In the genomic region with DNA sequence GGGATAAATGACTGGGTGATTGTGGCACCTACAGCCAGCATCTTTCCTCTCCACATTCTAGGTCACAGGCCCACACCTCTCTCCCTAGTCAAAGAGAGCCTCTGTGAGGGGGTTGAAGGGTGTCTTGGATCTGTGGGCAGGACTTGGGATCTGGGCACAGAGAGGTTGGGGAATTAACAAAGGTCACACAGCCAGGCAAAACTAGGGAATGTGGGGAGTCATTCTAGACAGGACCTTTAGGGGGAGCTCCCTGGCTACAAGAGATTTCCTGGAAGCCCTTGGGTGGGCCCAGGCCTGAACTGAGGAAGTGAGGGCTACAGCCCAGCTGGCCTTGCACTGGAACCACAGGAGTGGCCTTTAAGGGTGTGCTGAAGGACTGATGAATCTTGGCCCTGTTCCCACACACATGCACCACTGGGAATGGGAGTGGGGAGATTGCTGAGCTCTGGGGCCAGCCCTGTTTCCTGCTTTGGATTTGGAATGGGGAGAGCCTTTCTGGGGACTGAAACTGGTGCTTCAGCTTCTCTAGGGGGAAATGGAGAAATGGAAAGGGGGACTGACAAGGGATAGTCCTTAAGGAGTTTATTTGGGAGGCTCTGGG, we compare ENCODE assay signal across 8 cellular contexts. TPM values are rescaled to one million over a fixed set of nuclear protein-coding genes. Genes with fewer than 3 reads are reported as not detected.
DNase-seq lines count a peak whose midpoint lies in the region; ATAC-seq and TF ChIP-seq lines count a peak whose summit lies in the region.

No MANE protein-coding gene starts in this region.

- DNase-seq in CD8-positive, alpha-beta T cell: no peak
- DNase-seq in NOMO-1 (lab: John Stamatoyannopoulos, UW; ENCODE audit: unreplicated experiment in 2 of 2) (peak; percentile 61 to 64), ascending aorta (ENCODE audit: low spot score in 2 of 2) (peak in 1 of 2 donors; percentile 90), left ventricle myocardium inferior (peak; percentile 85), retinal pigment epithelial cell (ENCODE audit: low read depth) (peak; percentile 72)
- DNase-seq in stimulated activated CD4-positive, alpha-beta T cell treated with anti-CD3 and anti-CD28 coated beads, Interleukin-2, amount 100 ng/mL, for 48 hours: no peak

- no peaks in the 10 kb centered on the region for H3K27me3 Mint-ChIP-seq in CD8-positive, alpha-beta T cell (ENCODE audit: low read depth)

- CTCF ChIA-PET in CD8-positive, alpha-beta T cell (lab: Charles Lee): interaction anchor here (0.6 to 10.0 kb wide), 37 partner anchors 8 to 333 kb away, joined by 3 to 178 read pairs (median 4); a partner anchor contains a TSS

- peaks cover 44% of the 10 kb centered on the region for H3K4me1 ChIP-seq in CD8-positive, alpha-beta T cell (ENCODE audit: insufficient read depth, low read length)
- H3K4me1 ChIP-seq in ascending aorta (peaks cover 10 to 33% of the 10 kb centered on the region in 2 donors), left ventricle myocardium inferior (peaks cover 57% of the 10 kb centered on the region)

- H3K36me3 ChIP-seq in CD8-positive, alpha-beta T cell (ENCODE audit: insufficient read depth, low read length): no peaks in the 10 kb centered on the region
- H3K36me3 ChIP-seq in ascending aorta (peaks cover 0 to 7% of the 10 kb centered on the region in 2 donors), left ventricle myocardium inferior (no peaks in the 10 kb centered on the region)

- peak; percentile 14 for ATAC-seq in CD8-positive, alpha-beta T cell
- ATAC-seq in GM21447 (IDR thresholded peaks at IDR 0.05; ENCODE audit: unreplicated experiment): peak; percentile 29
- ATAC-seq in GM19035 (IDR thresholded peaks at IDR 0.05; ENCODE audit: unreplicated experiment): no peak

- peak; percentile 12 for TF ChIP-seq CTCF in CD8-positive, alpha-beta T cell (IDR thresholded peaks at IDR 0.05)
- TF ChIP-seq CTCF in ascending aorta (IDR thresholded peaks at IDR 0.05) (peak; percentile 56 to 65 (median 60)), left ventricle myocardium inferior (IDR thresholded peaks at IDR 0.05; ENCODE audit: borderline replicate concordance) (peak; percentile 82), retinal pigment epithelial cell (conservative IDR thresholded peaks at IDR 0.05; ENCODE audit: low read depth, low read length) (peak; percentile 73)

- POLR2A ChIA-PET in CD8-positive, alpha-beta T cell (lab: Charles Lee): interaction anchor here (0.6 to 5.5 kb wide), 11 partner anchors 8 to 130 kb away, joined by 3 to 42 read pairs (median 10); a partner anchor contains a TSS

- peak overlapping the region; percentile 13 for H3K4me3 ChIP-seq in CD8-positive, alpha-beta T cell (ENCODE audit: low read depth, low read length)
- H3K4me3 ChIP-seq in ascending aorta: no peak overlapping the region
- peak overlapping the region; percentile 68 for H3K4me3 ChIP-seq in left ventricle myocardium inferior
- no peak overlapping the region for H3K4me3 ChIP-seq in retinal pigment epithelial cell (ENCODE audit: low read length)

- intact Hi-C loops in CD8-positive, alpha-beta T cell (cut with DNase I, micrococcal nuclease): loop anchor here (1.0 to 5.0 kb wide), 5 partner anchors 35 to 332 kb away; no protein-coding TSS in a partner anchor
- intact Hi-C loops in ascending aorta (cut with DNase I) (loop anchor here (2.0 to 5.0 kb wide), 2 partner anchors 75 to 212 kb away; no protein-coding TSS in a partner anchor), left ventricle myocardium inferior (cut with micrococcal nuclease) (loop anchor here (5.0 kb wide), 1 partner anchor 132 kb away; no protein-coding TSS in a partner anchor)

- H3K9me3 ChIP-seq in CD8-positive, alpha-beta T cell (ENCODE audit: low read length): no peaks in the 10 kb centered on the region
- H3K9me3 ChIP-seq in ascending aorta: no peaks in the 10 kb centered on the region
- H3K9me3 ChIP-seq in left ventricle myocardium inferior (replicated peaks): no peaks in the 10 kb centered on the region

- no peaks in the 10 kb centered on the region for H3K27me3 ChIP-seq in CD8-positive, alpha-beta T cell (ENCODE audit: insufficient read depth, low read length)
- H3K27me3 ChIP-seq in ascending aorta (no peaks in the 10 kb centered on the region), left ventricle myocardium inferior (ENCODE audit: low read depth) (no peaks in the 10 kb centered on the region)

- H3K36me3 Mint-ChIP-seq in CD8-positive, alpha-beta T cell: peaks cover 5% of the 10 kb centered on the region

- peaks cover 48% of the 10 kb centered on the region for H3K4me1 Mint-ChIP-seq in CD8-positive, alpha-beta T cell (ENCODE audit: low read depth)

- H3K27ac Mint-ChIP-seq in CD8-positive, alpha-beta T cell: peak overlapping the region; percentile 91

- peak overlapping the region; percentile 78 for H3K4me3 Mint-ChIP-seq in CD8-positive, alpha-beta T cell

- H3K9me3 Mint-ChIP-seq in CD8-positive, alpha-beta T cell: no peaks in the 10 kb centered on the region

- no peak overlapping the region for H3K27ac ChIP-seq in CD8-positive, alpha-beta T cell (ENCODE audit: low read depth, low read length)
- H3K27ac ChIP-seq in ascending aorta: peak overlapping the region; percentile 49 to 54
- peak overlapping the region; percentile 94 for H3K27ac ChIP-seq in left ventricle myocardium inferior (replicated peaks)

RNA-seq across cellular contexts. Expression of a gene that starts 12.4 kb away (rescaled TPM):
- total RNA-seq in CD8-positive, alpha-beta T cell: 1 to 10 TPM; 4.1 to 4.7 TPM
- total RNA-seq in ascending aorta (41.9 TPM), left ventricle myocardium inferior (56.9 TPM)

Comparison
In these comparisons a context has a peak if more than half of its experiments do, and no peak if none do; other contexts are left out.
1. DNase-seq: peak in NOMO-1 (2 of 2), left ventricle myocardium inferior (single experiment) and retinal pigment epithelial cell (single experiment); none in CD8-positive, alpha-beta T cell (0 of 7) and stimulated activated CD4-positive, alpha-beta T cell treated with anti-CD3 and anti-CD28 coated beads, Interleukin-2, amount 100 ng/mL, for 48 hours (0 of 2).
2. H3K4me3 ChIP-seq: peak in CD8-positive, alpha-beta T cell (single experiment) and left ventricle myocardium inferior (single experiment); none in ascending aorta (0 of 2) and retinal pigment epithelial cell (single experiment).
3. CTCF ChIP-seq: peak in every context shown above with its lines; median percentile 82 in left ventricle myocardium inferior; 73 in retinal pigment epithelial cell; 60 in ascending aorta; 12 in CD8-positive, alpha-beta T cell.